ENCODE assay signal across 1 cellular context in genomic region chr2:234996467-234997270, GRCh38.
TF ChIP-seq lines count a peak whose summit lies in the region.

No MANE protein-coding gene starts in this region.

TF ChIP-seq in SK-N-SH treated with all-trans-retinoic acid at 6 μM for 48 hours, 23 proteins besides CTCF, POLR2A, EP300 and RAD21 (continued from another document):
- no peak for TF ChIP-seq CSRNP3 (CRISPR knock-in tag; IDR thresholded peaks at IDR 0.05)
- no peak for TF ChIP-seq ZFP30 (CRISPR knock-in tag; IDR thresholded peaks at IDR 0.05)
- no peak for TF ChIP-seq ZNF70 (CRISPR knock-in tag; IDR thresholded peaks at IDR 0.05)
- no peak for TF ChIP-seq SNAI2 (CRISPR knock-in tag; IDR thresholded peaks at IDR 0.05)
TF ChIP-seq in SK-N-SH treated with all-trans-retinoic acid at 6 μM for 48 hours: peak in this region for 5.
